In the genomic region with DNA sequence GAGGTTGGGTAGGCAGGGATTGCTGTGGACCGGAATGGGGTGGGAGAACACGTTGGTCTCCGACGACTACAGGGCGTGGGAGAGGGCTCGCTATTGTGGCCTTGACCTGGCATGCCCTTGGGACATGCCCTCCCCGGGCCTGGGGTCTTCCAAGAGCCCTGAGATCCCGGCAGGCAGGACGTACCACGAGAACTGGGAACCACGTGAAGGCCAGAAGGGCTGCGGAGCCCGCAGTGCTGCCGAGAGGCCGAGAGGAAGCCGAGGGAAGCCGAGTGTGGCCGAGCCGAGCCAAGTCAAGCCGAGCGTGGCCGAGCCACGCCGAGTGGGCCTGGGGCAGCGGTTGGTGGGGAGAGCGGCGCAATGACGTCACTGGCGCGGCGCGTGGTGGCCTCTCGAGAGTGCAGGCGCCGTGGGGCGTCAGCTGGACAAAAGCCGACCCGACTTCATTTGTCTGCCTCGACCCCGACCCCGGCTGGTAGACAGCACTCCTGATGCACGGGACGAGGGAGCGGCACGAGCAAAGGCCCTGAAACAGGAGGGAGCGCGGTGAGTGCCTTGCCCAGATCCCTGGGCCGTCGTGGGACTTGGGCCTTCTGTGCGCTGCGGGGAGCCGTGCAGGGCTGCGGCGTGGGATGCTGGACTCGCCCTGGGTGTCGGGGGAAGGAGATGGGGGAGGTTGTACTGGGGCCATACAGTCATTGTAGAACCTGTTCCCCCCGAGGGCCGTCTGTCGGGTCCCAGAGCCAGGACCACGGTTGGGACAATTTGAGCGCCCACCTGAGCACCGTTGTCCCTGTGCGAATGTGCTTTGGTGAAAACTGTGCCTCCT, we compare ENCODE assay signal across 16 cellular contexts. TPM values are rescaled to one million over a fixed set of nuclear protein-coding genes. Genes with fewer than 3 reads are reported as not detected.
DNase-seq lines count a peak whose midpoint lies in the region; ATAC-seq and TF ChIP-seq lines count a peak whose summit lies in the region.
"Had no signal": no experiment of that assay in that cellular context is flagged by ENCODE, and none has a peak within 500 bp of the region (broad histone marks: within the 10 kb centered on the region; RNA-seq: fewer than 3 reads in every experiment).

No MANE protein-coding gene starts in this region.

- in situ Hi-C loops in GM23248 (cut with MboI) (loop anchor here (10.0 kb wide), 1 partner anchor 285 kb away; no protein-coding TSS in a partner anchor), HAP-1 (cut with MboI; ENCODE audit: low sequenced_read_pairs) (no loop called here)

- H3K4me3 ChIP-seq in AG04450 (ENCODE audit: low read depth, low read length) (no peak overlapping the region), GM23248 (no peak overlapping the region), HAP-1 (no peak overlapping the region)
- H3K4me3 ChIP-seq: BLaER1 treated with 17β-estradiol and CSF1 and Interleukin-3, amounts not matched to agents 10 nM and 100 nM; dorsolateral prefrontal cortex had no signal

- H3K36me3 ChIP-seq in GM23248 (ENCODE audit: low read depth) = no peaks in the 10 kb centered on the region
- no peaks in the 10 kb centered on the region for H3K36me3 ChIP-seq in HAP-1 (replicated peaks)

- no peaks in the 10 kb centered on the region for H3K79me2 ChIP-seq in GM23248 (ENCODE audit: insufficient read depth)

- H3F3A ChIP-seq in GM23248 (ENCODE audit: insufficient read depth) = peaks cover 8% of the 10 kb centered on the region

- ATAC-seq in activated naive CD8-positive, alpha-beta T cell treated with anti-CD3 and anti-CD28 coated beads, Interleukin-2, amount 50 U/mL, for 24 hours = no peak

- H3K4me2 ChIP-seq in GM23248 (ENCODE audit: unreplicated experiment) = no peak overlapping the region
- H3K4me2 ChIP-seq: BLaER1 treated with 17β-estradiol and CSF1 and Interleukin-3, amounts not matched to agents 10 nM and 100 nM; KMS-11 had no signal

- POLR2A ChIA-PET in AG04450 (lab: Yijun Ruan, JAX) = no interaction called here

- H3K4me1 ChIP-seq in GM23248 (ENCODE audit: insufficient read depth) (no peaks in the 10 kb centered on the region), HAP-1 (peaks cover 4% of the 10 kb centered on the region)

- H3K27ac ChIP-seq in AG04450 (ENCODE audit: low read depth, low read length) (peak overlapping the region; percentile 12), GM23248 (no peak overlapping the region)
- H3K27ac ChIP-seq: BLaER1 treated with 17β-estradiol and CSF1 and Interleukin-3, amounts not matched to agents 10 nM and 100 nM; dorsolateral prefrontal cortex; foreskin keratinocyte; KMS-11 had no signal

- H3K36me3 Mint-ChIP-seq in activated naive CD8-positive, alpha-beta T cell treated with anti-CD3 and anti-CD28 coated beads, Interleukin-2, amount 50 U/mL, for 24 hours (ENCODE audit: low read depth) = peaks cover 38% of the 10 kb centered on the region

- 93% methylated on average over 49 to 63 of the region's 63 CpGs for WGBS in GM23248 (ENCODE audit: low coverage in 1 of 2, low lambda C conversion rate in 2 of 2, missing lambda C conversion rate in 2 of 2), 2 experiments

- H3K4me3 Mint-ChIP-seq in activated naive CD8-positive, alpha-beta T cell treated with anti-CD3 and anti-CD28 coated beads, Interleukin-2, amount 50 U/mL, for 24 hours = no peak overlapping the region

- peak; percentile 14 for TF ChIP-seq POLR2A in GM18526 (IDR thresholded peaks at IDR 0.05; ENCODE audit: extremely low read depth, insufficient read length)

- H3K27ac Mint-ChIP-seq in activated naive CD8-positive, alpha-beta T cell treated with anti-CD3 and anti-CD28 coated beads, Interleukin-2, amount 50 U/mL, for 24 hours = peak overlapping the region; percentile 22

- H3K9ac ChIP-seq in GM23248 = no peak overlapping the region
- H3K9ac ChIP-seq: BLaER1 treated with 17β-estradiol and CSF1 and Interleukin-3, amounts not matched to agents 10 nM and 100 nM; KMS-11 had no signal

- H3K9me3 Mint-ChIP-seq in activated naive CD8-positive, alpha-beta T cell treated with anti-CD3 and anti-CD28 coated beads, Interleukin-2, amount 50 U/mL, for 24 hours = no peaks in the 10 kb centered on the region

- peaks cover 2% of the 10 kb centered on the region for H3K27me3 Mint-ChIP-seq in activated naive CD8-positive, alpha-beta T cell treated with anti-CD3 and anti-CD28 coated beads, Interleukin-2, amount 50 U/mL, for 24 hours

- DNase-seq in AG04450 (ENCODE audit: low read depth, low spot score) (no peak), GM23248 (no peak), HAP-1 (ENCODE audit: low spot score in 2 of 2) (no peak), NCI-H1930 (lab: John Stamatoyannopoulos, UW) (no peak)
- no peak for DNase-seq in activated naive CD8-positive, alpha-beta T cell treated with anti-CD3 and anti-CD28 coated beads, Interleukin-2, amount 50 U/mL, for 24 hours
- DNase-seq: dorsolateral prefrontal cortex, foreskin keratinocyte, NCI-H526 treated with DMSO at 0.1 percent for 48 hours, occipital lobe, substantia nigra, T-helper 9 cell had no signal

- H4K20me1 ChIP-seq in GM23248 (ENCODE audit: insufficient read depth) = no peaks in the 10 kb centered on the region

- TF ChIP-seq CTCF in AG04450 (IDR thresholded peaks at IDR 0.05; ENCODE audit: low read depth, low read length) = no peak

- no peaks in the 10 kb centered on the region for H3K27me3 ChIP-seq in AG04450 (ENCODE audit: control insufficient read depth, insufficient read depth, low read length)
- no peaks in the 10 kb centered on the region for H3K27me3 ChIP-seq in GM23248 (replicated peaks; ENCODE audit: insufficient read depth)
- H3K27me3 ChIP-seq in HAP-1 (ENCODE audit: low read depth) = no peaks in the 10 kb centered on the region
- H3K27me3 ChIP-seq: foreskin keratinocyte had no signal

- H3K9me2 ChIP-seq in GM23248 (ENCODE audit: insufficient read depth) = no peaks in the 10 kb centered on the region

- CTCF ChIA-PET in AG04450 (lab: Charles Lee) = interaction anchor here (2.7 kb wide), 1 partner anchor 286 kb away, joined by 8 read pairs; no protein-coding TSS in a partner anchor

- peaks cover 61% of the 10 kb centered on the region for H3K4me1 Mint-ChIP-seq in activated naive CD8-positive, alpha-beta T cell treated with anti-CD3 and anti-CD28 coated beads, Interleukin-2, amount 50 U/mL, for 24 hours

- H2AFZ ChIP-seq in GM23248 = no peak overlapping the region

- H3K9me3 ChIP-seq in AG04450 (ENCODE audit: control insufficient read depth, insufficient read depth, low read length) = peaks cover 6% of the 10 kb centered on the region; the same call in 1 of the 2 replicates
- no peaks in the 10 kb centered on the region for H3K9me3 ChIP-seq in GM23248 (ENCODE audit: low read depth)
- H3K9me3 ChIP-seq in HAP-1 = no peaks in the 10 kb centered on the region
- H3K9me3 ChIP-seq: BLaER1 treated with 17β-estradiol and CSF1 and Interleukin-3, amounts not matched to agents 10 nM and 100 nM had no signal

RNA-seq across cellular contexts. Expression of gene SOCS1, which starts 6.6 kb away (rescaled TPM):
- 11.6 and 21.9 TPM in 2 replicates for polyA plus RNA-seq in AG04450 (2011; rRNA removed)
- 18.1 and 18.9 TPM in 2 replicates for polyA minus RNA-seq in AG04450 (2011; rRNA and poly(A)+ RNA removed)
- total RNA-seq in GM23248 (2014; rRNA removed; shearing (Covaris generic)) = 1.4 and 2.0 TPM in 2 replicates
- polyA plus RNA-seq in GM23248 (2016; fragmentation: Nextera tagmentation; extraction: Ambion mirVana) = 1.6 and 2.3 TPM in 2 replicates
- total RNA-seq: occipital lobe had no signal

RNA-seq across cellular contexts. Expression of gene TNP2, which starts 19.7 kb away (rescaled TPM):
- polyA plus RNA-seq in AG04450 (2011; rRNA removed) (not detected in 2 replicates), GM23248 (2016; fragmentation: Nextera tagmentation; extraction: Ambion mirVana) (not detected in 2 replicates)
- not detected in 2 replicates for polyA minus RNA-seq in AG04450 (2011; rRNA and poly(A)+ RNA removed)
- not detected in 2 replicates for total RNA-seq in GM23248 (2014; rRNA removed; shearing (Covaris generic))
- total RNA-seq: Daoy, dorsolateral prefrontal cortex, foreskin keratinocyte, occipital lobe, skeletal muscle tissue had no signal
- polyA plus RNA-seq: foreskin keratinocyte had no signal

RNA-seq across cellular contexts. Expression of gene PRM3, which starts 24.0 kb away (rescaled TPM):
- polyA plus RNA-seq in AG04450 (2011; rRNA removed) (not detected in 2 replicates), GM23248 (2016; fragmentation: Nextera tagmentation; extraction: Ambion mirVana) (not detected in 2 replicates)
- not detected in 2 replicates for polyA minus RNA-seq in AG04450 (2011; rRNA and poly(A)+ RNA removed)
- not detected in 2 replicates for total RNA-seq in GM23248 (2014; rRNA removed; shearing (Covaris generic))
- total RNA-seq: Daoy, dorsolateral prefrontal cortex, foreskin keratinocyte, occipital lobe, skeletal muscle tissue had no signal
- polyA plus RNA-seq: foreskin keratinocyte had no signal

RNA-seq across cellular contexts. Expression of gene PRM2, which starts 26.8 kb away (rescaled TPM):
- polyA plus RNA-seq in AG04450 (2011; rRNA removed) = not detected in 2 replicates
- not detected in 2 replicates for polyA minus RNA-seq in AG04450 (2011; rRNA and poly(A)+ RNA removed)
- total RNA-seq in GM23248 (2014; rRNA removed; shearing (Covaris generic)) = not detected in 2 replicates
- polyA plus RNA-seq in GM23248 (2016; fragmentation: Nextera tagmentation; extraction: Ambion mirVana) = not detected in 2 replicates
- total RNA-seq: Daoy, dorsolateral prefrontal cortex, foreskin keratinocyte, occipital lobe, skeletal muscle tissue had no signal
- polyA plus RNA-seq: foreskin keratinocyte had no signal

RNA-seq across cellular contexts. Expression of gene PRM1, which starts 31.7 kb away (rescaled TPM):
- polyA plus RNA-seq in AG04450 (2011; rRNA removed) (not detected in 2 replicates), GM23248 (2016; fragmentation: Nextera tagmentation; extraction: Ambion mirVana) (not detected in 2 replicates)
- not detected in 2 replicates for polyA minus RNA-seq in AG04450 (2011; rRNA and poly(A)+ RNA removed)
- not detected in 2 replicates for total RNA-seq in GM23248 (2014; rRNA removed; shearing (Covaris generic))
- total RNA-seq: Daoy, dorsolateral prefrontal cortex, foreskin keratinocyte, occipital lobe, skeletal muscle tissue had no signal
- polyA plus RNA-seq: foreskin keratinocyte had no signal
